In genomic region chr4:87050596-87050995, GRCh38 we compare ENCODE assay signal across 16 cellular contexts.
DNase-seq lines count a peak whose midpoint lies in the region; ATAC-seq and TF ChIP-seq lines count a peak whose summit lies in the region.
"Had no signal": no experiment of that assay in that cellular context is flagged by ENCODE, and none has a peak within 500 bp of the region (broad histone marks: within the 10 kb centered on the region; RNA-seq: fewer than 3 reads in every experiment).

No MANE protein-coding gene starts in this region.

- H3K9me3 ChIP-seq in ascending aorta (no peaks in the 10 kb centered on the region), thyroid gland (no peaks in the 10 kb centered on the region)

- POLR2A ChIA-PET in activated CD4-positive, alpha-beta T cell treated with anti-CD3 and anti-CD28 coated beads for 36 hours (lab: Charles Lee): no interaction called here

- H3K36me3 ChIP-seq in ascending aorta: peaks cover 4 to 10% of the 10 kb centered on the region in 2 donors
- H3K36me3 ChIP-seq in thyroid gland: peaks cover 9 to 12% of the 10 kb centered on the region in 2 donors

- H3K4me3 Mint-ChIP-seq in activated CD4-positive, alpha-beta T cell treated with anti-CD3 and anti-CD28 coated beads, Interleukin-2, amount 10 ng/mL, durations not matched to agents 24 days and 14 days: peak overlapping the region; percentile 16
- no peak overlapping the region for H3K4me3 Mint-ChIP-seq in activated CD4-positive, alpha-beta T cell treated with anti-CD3 and anti-CD28 coated beads for 36 hours
- peak overlapping the region in 4 of 8 donors; percentile 6 to 42 (median 18) for H3K4me3 Mint-ChIP-seq in naive B cell
- H3K4me3 Mint-ChIP-seq: CD4-positive, alpha-beta memory T cell; mesothelial cell of epicardium had no signal

- H3K4me1 ChIP-seq in ascending aorta: peaks cover 15 to 63% of the 10 kb centered on the region in 2 donors
- peaks cover 93 to 98% of the 10 kb centered on the region in 2 donors for H3K4me1 ChIP-seq in thyroid gland

- intact Hi-C loops in activated CD4-positive, alpha-beta T cell treated with anti-CD3 and anti-CD28 coated beads, Interleukin-2, amount 10 ng/mL, durations not matched to agents 24 days and 14 days (cut with micrococcal nuclease): loop anchor here (2.0 kb wide), 1 partner anchor 20 kb away; no protein-coding TSS in a partner anchor
- intact Hi-C loops in activated CD4-positive, alpha-beta T cell treated with anti-CD3 and anti-CD28 coated beads for 36 hours (cut with DNase I, micrococcal nuclease): no loop called here
- intact Hi-C loops in ascending aorta (cut with DNase I) (no loop called here), thyroid gland (cut with DNase I) (no loop called here)

- DNase-seq in activated CD4-positive, alpha-beta T cell treated with anti-CD3 and anti-CD28 coated beads, Interleukin-2, amount 10 ng/mL, durations not matched to agents 24 days and 14 days: peak; percentile 53
- DNase-seq in activated CD4-positive, alpha-beta T cell treated with anti-CD3 and anti-CD28 coated beads for 36 hours: no peak
- DNase-seq in ascending aorta (ENCODE audit: low spot score in 2 of 2) (peak in 1 of 2 donors; percentile 78), naive B cell (no peak), thyroid gland (no peak), NCI-H510A (lab: John Stamatoyannopoulos, UW) (no peak), NCI-H82 treated with DMSO at 0.1 percent for 48 hours (lab: John Stamatoyannopoulos, UW; ENCODE audit: unreplicated experiment) (no peak), MV-4-11 (lab: John Stamatoyannopoulos, UW) (no peak)
- DNase-seq: activated CD4-positive, alpha-beta T cell treated with anti-CD3 and anti-CD28 coated beads, Interleukin-2, amount 50 U/mL, for 4 hours; activated effector memory CD4-positive, alpha-beta T cell treated with Interleukin-2 at 50 U/mL for 16 hours; CD4-positive, alpha-beta memory T cell; dermis blood vessel endothelial cell; erythroblast; kidney; nucleus accumbens had no signal

- H3K4me3 ChIP-seq in ascending aorta: peak overlapping the region in 1 of 2 donors; percentile 8
- no peak overlapping the region for H3K4me3 ChIP-seq in thyroid gland (replicated peaks in 1 of 3)

- H3K27ac ChIP-seq in ascending aorta (peak overlapping the region; percentile 83 to 84), thyroid gland (peak overlapping the region in 2 of 3 donors; percentile 52 to 87)

- H3K27me3 ChIP-seq in ascending aorta: no peaks in the 10 kb centered on the region
- H3K27me3 ChIP-seq in thyroid gland: no peaks in the 10 kb centered on the region

- TF ChIP-seq POLR2A in thyroid gland (IDR thresholded peaks at IDR 0.05): no peak

- H3K36me3 Mint-ChIP-seq in activated CD4-positive, alpha-beta T cell treated with anti-CD3 and anti-CD28 coated beads, Interleukin-2, amount 10 ng/mL, durations not matched to agents 24 days and 14 days (ENCODE audit: low read depth): peaks cover 55% of the 10 kb centered on the region
- H3K36me3 Mint-ChIP-seq in activated CD4-positive, alpha-beta T cell treated with anti-CD3 and anti-CD28 coated beads for 36 hours (ENCODE audit: low read depth): peaks cover 37% of the 10 kb centered on the region
- H3K36me3 Mint-ChIP-seq in naive B cell: peaks cover 16% of the 10 kb centered on the region in 2 donors

- H3K9me3 Mint-ChIP-seq in activated CD4-positive, alpha-beta T cell treated with anti-CD3 and anti-CD28 coated beads, Interleukin-2, amount 10 ng/mL, durations not matched to agents 24 days and 14 days: peaks cover 5% of the 10 kb centered on the region
- H3K9me3 Mint-ChIP-seq in activated CD4-positive, alpha-beta T cell treated with anti-CD3 and anti-CD28 coated beads for 36 hours (ENCODE audit: low read depth): no peaks in the 10 kb centered on the region
- H3K9me3 Mint-ChIP-seq in naive B cell: no peaks in the 10 kb centered on the region
- H3K9me3 Mint-ChIP-seq: CD4-positive, alpha-beta memory T cell; mesothelial cell of epicardium had no signal

- peak overlapping the region; percentile 78 for H3K27ac Mint-ChIP-seq in activated CD4-positive, alpha-beta T cell treated with anti-CD3 and anti-CD28 coated beads, Interleukin-2, amount 10 ng/mL, durations not matched to agents 24 days and 14 days
- no peak overlapping the region for H3K27ac Mint-ChIP-seq in activated CD4-positive, alpha-beta T cell treated with anti-CD3 and anti-CD28 coated beads for 36 hours
- H3K27ac Mint-ChIP-seq in naive B cell: peak overlapping the region in 5 of 6 donors; percentile 34 to 78 (median 67)
- H3K27ac Mint-ChIP-seq: mesothelial cell of epicardium had no signal

- WGBS in thyroid gland, 2 donors: 78 to 81% methylated on average over 12 of the region's 12 CpGs

- peaks cover 45% of the 10 kb centered on the region for H3K4me1 Mint-ChIP-seq in activated CD4-positive, alpha-beta T cell treated with anti-CD3 and anti-CD28 coated beads, Interleukin-2, amount 10 ng/mL, durations not matched to agents 24 days and 14 days
- H3K4me1 Mint-ChIP-seq in activated CD4-positive, alpha-beta T cell treated with anti-CD3 and anti-CD28 coated beads for 36 hours: peaks cover 62% of the 10 kb centered on the region
- H3K4me1 Mint-ChIP-seq in naive B cell: peaks cover 55 to 64% (median 61%) of the 10 kb centered on the region in 3 donors

- CTCF ChIA-PET in activated CD4-positive, alpha-beta T cell treated with anti-CD3 and anti-CD28 coated beads for 36 hours (lab: Charles Lee): no interaction called here

- ATAC-seq in activated CD4-positive, alpha-beta T cell treated with anti-CD3 and anti-CD28 coated beads for 36 hours: no peak
- ATAC-seq in naive B cell (ENCODE audit: low read depth in 2 of 2): peak in 1 of 2 donors; percentile 23

- no peaks in the 10 kb centered on the region for H3K27me3 Mint-ChIP-seq in activated CD4-positive, alpha-beta T cell treated with anti-CD3 and anti-CD28 coated beads, Interleukin-2, amount 10 ng/mL, durations not matched to agents 24 days and 14 days
- H3K27me3 Mint-ChIP-seq in activated CD4-positive, alpha-beta T cell treated with anti-CD3 and anti-CD28 coated beads for 36 hours: no peaks in the 10 kb centered on the region
- H3K27me3 Mint-ChIP-seq in naive B cell: no peaks in the 10 kb centered on the region
- H3K27me3 Mint-ChIP-seq: CD4-positive, alpha-beta memory T cell had no signal

- TF ChIP-seq CTCF in ascending aorta (IDR thresholded peaks at IDR 0.05) (no peak), thyroid gland (IDR thresholded peaks at IDR 0.05) (no peak)
